ENCODE assay signal across 1 cellular context in genomic region chr6:73653571-73654424, GRCh38.
TF ChIP-seq lines count a peak whose summit lies in the region.

Gene SLC17A5, minus strand, starts transcription at chr6:73653992. Its CDS starts 106 bp downstream, at chr6:73653886.

TF ChIP-seq in HepG2, 621 proteins besides CTCF, POLR2A, EP300 and RAD21 (continued from another document and continues in another):
- 0 out of 2 replicates have a peak, but pooled peaks have one; percentile 27 for TF ChIP-seq ZNF704 (CRISPR knock-in tag; IDR thresholded peaks at IDR 0.05; ENCODE audit: borderline replicate concordance)
- peak; percentile 54 for TF ChIP-seq DRAP1 (CRISPR knock-in tag; IDR thresholded peaks at IDR 0.05)
- TF ChIP-seq HOXA9 (CRISPR knock-in tag; IDR thresholded peaks at IDR 0.05; ENCODE audit: borderline replicate concordance) = no peak
- TF ChIP-seq TOE1 (CRISPR knock-in tag; IDR thresholded peaks at IDR 0.05) = 0 out of 2 replicates have a peak, but pooled peaks have one; percentile 6
- peak; percentile 68; the same call in 1 of the 2 replicates for TF ChIP-seq ERF (CRISPR knock-in tag; IDR thresholded peaks at IDR 0.05)
- peak; percentile 86 for TF ChIP-seq MAX (IDR thresholded peaks at IDR 0.05)
- peak; percentile 62 for TF ChIP-seq PRDM15 (CRISPR knock-in tag; IDR thresholded peaks at IDR 0.05)
- 0 out of 2 replicates have a peak, but pooled peaks have one; percentile 8 for TF ChIP-seq ARID5B (CRISPR knock-in tag; IDR thresholded peaks at IDR 0.05)
- TF ChIP-seq ZNF772 (CRISPR knock-in tag; IDR thresholded peaks at IDR 0.05) = peak; percentile 86
- TF ChIP-seq AHDC1 (CRISPR knock-in tag; IDR thresholded peaks at IDR 0.05; ENCODE audit: borderline replicate concordance) = 0 out of 2 replicates have a peak, but pooled peaks have one; percentile 38
- peak; percentile 91 for TF ChIP-seq PHF8 (CRISPR knock-in tag; IDR thresholded peaks at IDR 0.05)
- TF ChIP-seq ZNF138 (CRISPR knock-in tag; IDR thresholded peaks at IDR 0.05; ENCODE audit: low read depth) = peak; percentile 64; the same call in 1 of the 2 replicates
- peak; percentile 98 for TF ChIP-seq HOXA3 (CRISPR knock-in tag; IDR thresholded peaks at IDR 0.05)
- TF ChIP-seq POLR2AphosphoS5 (IDR thresholded peaks at IDR 0.05; ENCODE audit: low read depth, low read length) = peak; percentile 70
- TF ChIP-seq ZNF282 (IDR thresholded peaks at IDR 0.05; ENCODE audit: partially characterized antibody) = no peak
- 0 out of 2 replicates have a peak, but pooled peaks have one; percentile 84 for TF ChIP-seq ZSCAN31 (CRISPR knock-in tag; IDR thresholded peaks at IDR 0.05; ENCODE audit: low read depth)
- TF ChIP-seq ZNF724P (CRISPR knock-in tag; IDR thresholded peaks at IDR 0.05; ENCODE audit: borderline replicate concordance) = peak; percentile 68
- no peak for TF ChIP-seq NKX3-1 (CRISPR knock-in tag; IDR thresholded peaks at IDR 0.05)
- TF ChIP-seq ZNF564 (CRISPR knock-in tag; IDR thresholded peaks at IDR 0.05) = peak; percentile 58; the same call in 1 of the 2 replicates
- peak; percentile 29; the same call in 1 of the 2 replicates for TF ChIP-seq WIZ (CRISPR knock-in tag; IDR thresholded peaks at IDR 0.05)
- TF ChIP-seq HNRNPLL (IDR thresholded peaks at IDR 0.05; ENCODE audit: low read depth, low read length, poor library complexity, severe bottlenecking) = peak; percentile 99
- TF ChIP-seq SALL2 (CRISPR knock-in tag; IDR thresholded peaks at IDR 0.05) = peak; percentile 61
- peak; percentile 96 for TF ChIP-seq ZHX1 (CRISPR knock-in tag; IDR thresholded peaks at IDR 0.05; ENCODE audit: low read depth)
- peak; percentile 62; the same call in 1 of the 2 replicates for TF ChIP-seq ZSCAN25 (CRISPR knock-in tag; IDR thresholded peaks at IDR 0.05)
- TF ChIP-seq ZNF563 (CRISPR knock-in tag; IDR thresholded peaks at IDR 0.05) = peak; percentile 65
- TF ChIP-seq SP4 (CRISPR knock-in tag; IDR thresholded peaks at IDR 0.05) = peak; percentile 97
- peak; percentile 88 for TF ChIP-seq ZHX2 (IDR thresholded peaks at IDR 0.05; ENCODE audit: low read depth)
- peak; percentile 63; the same call in 1 of the 2 replicates for TF ChIP-seq ZHX2 (CRISPR knock-in tag; IDR thresholded peaks at IDR 0.05; ENCODE audit: borderline replicate concordance)
- peak; percentile 65; the same call in 1 of the 2 replicates for TF ChIP-seq ZNF431 (CRISPR knock-in tag; IDR thresholded peaks at IDR 0.05; ENCODE audit: borderline replicate concordance, low read depth)
- 0 out of 2 replicates have a peak, but pooled peaks have one; percentile 31 for TF ChIP-seq NR2F6 (IDR thresholded peaks at IDR 0.05)
- no peak for TF ChIP-seq NR2F6 (CRISPR knock-in tag; IDR thresholded peaks at IDR 0.05)
- TF ChIP-seq MIXL1 (CRISPR knock-in tag; IDR thresholded peaks at IDR 0.05) = peak; percentile 51; the same call in 1 of the 2 replicates
